8 cellular contexts compared by ENCODE assay signal in the genomic region with DNA sequence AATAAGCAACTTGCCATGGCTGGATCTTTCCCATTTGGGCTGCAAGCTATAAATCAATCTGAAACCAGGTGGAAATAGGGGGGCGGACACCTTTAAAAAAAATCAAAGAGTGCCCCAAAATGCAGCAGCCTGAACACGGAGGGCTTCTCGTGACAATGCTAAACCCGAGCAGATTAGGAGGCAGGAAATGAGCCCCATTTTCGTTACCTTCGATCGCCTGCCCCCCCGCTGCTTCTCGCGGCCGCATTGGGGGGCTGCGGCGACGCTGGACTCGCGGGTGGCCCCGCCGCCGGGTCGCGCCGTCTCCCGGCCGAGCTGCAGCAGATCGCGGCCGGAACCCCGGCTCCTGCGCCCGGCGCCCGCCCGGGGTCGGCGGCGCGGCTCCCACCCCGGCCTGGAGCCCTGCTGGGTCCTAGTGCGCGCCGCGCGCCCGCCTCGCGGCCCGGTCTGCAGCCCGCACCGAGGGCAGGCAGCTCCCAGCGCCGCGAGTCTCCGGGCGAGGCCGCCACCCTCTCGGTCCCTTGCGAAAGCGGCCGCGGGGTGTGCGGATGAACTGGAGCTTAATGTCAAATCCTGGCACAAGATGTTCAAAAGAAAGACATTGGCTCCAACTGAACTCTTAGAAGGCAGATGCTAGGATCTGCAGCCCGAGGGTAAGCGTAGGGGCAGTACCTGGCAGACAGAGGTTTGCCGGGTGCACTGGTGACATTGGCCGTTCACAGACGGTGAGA.
DNase-seq lines count a peak whose midpoint lies in the region; FAIRE-seq and TF ChIP-seq lines count a peak whose summit lies in the region.

No MANE protein-coding gene starts in this region.

- peak overlapping the region; percentile 93 for H3K4me3 Mint-ChIP-seq in nephron progenitor cell

- peak overlapping the region; percentile 67 for H3K4me3 ChIP-seq in HL-60 (replicated peaks; ENCODE audit: insufficient read depth, low read length)
- peak overlapping the region; percentile 76 to 84 for H3K4me3 ChIP-seq in foreskin fibroblast (ENCODE audit: low read depth in 1 of 2, low read length in 2 of 2)
- peak overlapping the region; percentile 74 to 75 for H3K4me3 ChIP-seq in testis

- no peak for TF ChIP-seq CTCF in GM20000 (IDR thresholded peaks at IDR 0.05; ENCODE audit: extremely low read depth, missing control alignments)
- TF ChIP-seq CTCF in HL-60 (IDR thresholded peaks at IDR 0.05; ENCODE audit: insufficient read depth, low read length) = no peak
- TF ChIP-seq CTCF in foreskin fibroblast (IDR thresholded peaks at IDR 0.05; ENCODE audit: low read depth, low read length) = no peak
- TF ChIP-seq CTCF in nephron progenitor cell (IDR thresholded peaks at IDR 0.05) = no peak
- peak in 1 of 3 experiments; percentile 14 for TF ChIP-seq CTCF in testis (IDR thresholded peaks at IDR 0.05)

- TF ChIP-seq POLR2A in testis (IDR thresholded peaks at IDR 0.05) = no peak

- H3K9me3 Mint-ChIP-seq in nephron progenitor cell = no peaks in the 10 kb centered on the region

- 0 to 1% methylated on average over 15 to 43 of the region's 66 CpGs for WGBS in testis, 2 donors

- H3K27ac ChIP-seq in HL-60 (replicated peaks) (no peak overlapping the region), testis (no peak overlapping the region)

- H3K36me3 ChIP-seq in testis (ENCODE audit: low read depth, missing control alignments) = no peaks in the 10 kb centered on the region

- no peaks in the 10 kb centered on the region for H3K9me3 ChIP-seq in testis

- peaks cover 82% of the 10 kb centered on the region for H3K4me1 Mint-ChIP-seq in nephron progenitor cell

- no peak for FAIRE-seq in RCC 7860 (lab: Jason Lieb, UNC)

- H3K36me3 Mint-ChIP-seq in nephron progenitor cell (ENCODE audit: low read depth) = no peaks in the 10 kb centered on the region

- H3K4me1 ChIP-seq in testis = peaks cover 14% of the 10 kb centered on the region

- peak overlapping the region; percentile 29 for H3K27ac Mint-ChIP-seq in nephron progenitor cell

- DNase-seq in DMS 273 (lab: John Stamatoyannopoulos, UW; ENCODE audit: unreplicated experiment) (peak; percentile 89), GM20000 (ENCODE audit: low spot score) (peak; percentile 89), HL-60 (ENCODE audit: low read depth in 1 of 2, low spot score in 1 of 2) (peak; percentile 34 to 54), RCC 7860 (ENCODE audit: low spot score) (peak; percentile 22), foreskin fibroblast (peak; percentile 69 to 88), nephron progenitor cell (peak; percentile 79), testis (peak; percentile 75)
- peak; percentile 59 for DNase-seq in activated effector memory CD4-positive, alpha-beta T cell treated with Interleukin-2 at 50 U/mL for 16 hours

- intact Hi-C loops in testis (cut with DNase I; ENCODE audit: low total_unique reads) = no loop called here

- H3K27me3 ChIP-seq in HL-60 (ENCODE audit: insufficient read depth, poor library complexity, severe bottlenecking) (no peaks in the 10 kb centered on the region), testis (no peaks in the 10 kb centered on the region)

- H3K27me3 Mint-ChIP-seq in nephron progenitor cell (ENCODE audit: low read depth, poor library complexity) = peaks cover 14% of the 10 kb centered on the region

Comparison
In these comparisons a context has a peak if more than half of its experiments do, and no peak if none do; other contexts are left out.
1. DNase-seq: peak in every context shown above with its lines; median percentile 89 in DMS 273; 89 in GM20000; 79 in nephron progenitor cell; 78 in foreskin fibroblast; 75 in testis; 59 in activated effector memory CD4-positive, alpha-beta T cell treated with Interleukin-2 at 50 U/mL for 16 hours; 44 in HL-60; 22 in RCC 7860.